In the genomic region with DNA sequence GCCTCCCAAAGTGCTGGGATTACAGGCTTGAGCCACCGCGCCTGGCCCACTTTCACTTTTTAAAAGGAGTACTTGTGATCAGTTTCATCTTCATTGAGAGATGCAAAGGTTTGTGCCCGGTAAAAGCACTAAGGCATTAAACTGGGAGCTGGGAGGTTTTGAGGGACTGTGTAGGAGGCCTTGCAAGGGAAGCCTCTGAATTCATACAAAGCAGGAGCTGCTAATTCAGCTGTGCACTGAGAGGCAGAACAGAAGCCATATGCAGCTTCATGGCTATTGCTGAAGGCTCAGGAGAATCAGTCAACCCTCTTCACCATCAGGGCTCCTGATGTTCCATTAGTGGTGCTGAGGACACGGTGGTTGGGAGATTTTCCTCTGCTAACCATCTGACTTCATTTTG, we compare ENCODE assay signal across 3 cellular contexts.
TF ChIP-seq lines count a peak whose summit lies in the region.

No MANE protein-coding gene starts in this region.

TF ChIP-seq in A549, 52 proteins besides CTCF, POLR2A, EP300 and RAD21:
- TF ChIP-seq HEYL (CRISPR knock-in tag; IDR thresholded peaks at IDR 0.05) (no peak), JUNB (IDR thresholded peaks at IDR 0.05) (no peak), KDM5A (IDR thresholded peaks at IDR 0.05) (no peak), EHF (CRISPR knock-in tag; IDR thresholded peaks at IDR 0.05) (no peak), NFE2L2 (conservative IDR thresholded peaks at IDR 0.05; ENCODE audit: low read length) (no peak)
- TF ChIP-seq, protein P1, sequence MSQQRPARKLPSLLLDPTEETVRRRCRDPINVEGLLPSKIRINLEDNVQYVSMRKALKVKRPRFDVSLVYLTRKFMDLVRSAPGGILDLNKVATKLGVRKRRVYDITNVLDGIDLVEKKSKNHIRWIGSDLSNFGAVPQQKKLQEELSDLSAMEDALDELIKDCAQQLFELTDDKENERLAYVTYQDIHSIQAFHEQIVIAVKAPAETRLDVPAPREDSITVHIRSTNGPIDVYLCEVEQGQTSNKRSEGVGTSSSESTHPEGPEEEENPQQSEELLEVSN (IDR thresholded peaks at IDR 0.05; ENCODE audit: borderline replicate concordance, low read depth) = no peak

TF ChIP-seq in GM23338, 12 proteins besides CTCF, POLR2A, EP300 and RAD21 (continues in another document):
- TF ChIP-seq STAT1 (IDR thresholded peaks at IDR 0.05; ENCODE audit: unreplicated experiment) (no peak), NANOG (IDR thresholded peaks at IDR 0.05; ENCODE audit: borderline replicate concordance) (no peak), EZH2phosphoT487 (IDR thresholded peaks at IDR 0.05; ENCODE audit: unreplicated experiment) (no peak), CREB1 (CRISPR knock-in tag; IDR thresholded peaks at IDR 0.05; ENCODE audit: low read depth) (no peak), JUNB (IDR thresholded peaks at IDR 0.05; ENCODE audit: unreplicated experiment) (no peak), EZH2 (IDR thresholded peaks at IDR 0.05; ENCODE audit: low read depth, unreplicated experiment) (no peak), ZNF331 (CRISPR knock-in tag; IDR thresholded peaks at IDR 0.05; ENCODE audit: low read depth) (no peak), POLR2AphosphoS5 (IDR thresholded peaks at IDR 0.05; ENCODE audit: low read depth) (no peak), ZNF114 (CRISPR knock-in tag; IDR thresholded peaks at IDR 0.05) (no peak)
- TF ChIP-seq, protein P2, sequence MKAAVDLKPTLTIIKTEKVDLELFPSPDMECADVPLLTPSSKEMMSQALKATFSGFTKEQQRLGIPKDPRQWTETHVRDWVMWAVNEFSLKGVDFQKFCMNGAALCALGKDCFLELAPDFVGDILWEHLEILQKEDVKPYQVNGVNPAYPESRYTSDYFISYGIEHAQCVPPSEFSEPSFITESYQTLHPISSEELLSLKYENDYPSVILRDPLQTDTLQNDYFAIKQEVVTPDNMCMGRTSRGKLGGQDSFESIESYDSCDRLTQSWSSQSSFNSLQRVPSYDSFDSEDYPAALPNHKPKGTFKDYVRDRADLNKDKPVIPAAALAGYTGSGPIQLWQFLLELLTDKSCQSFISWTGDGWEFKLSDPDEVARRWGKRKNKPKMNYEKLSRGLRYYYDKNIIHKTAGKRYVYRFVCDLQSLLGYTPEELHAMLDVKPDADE (IDR thresholded peaks at IDR 0.05) = no peak
- TF ChIP-seq, protein P3, sequence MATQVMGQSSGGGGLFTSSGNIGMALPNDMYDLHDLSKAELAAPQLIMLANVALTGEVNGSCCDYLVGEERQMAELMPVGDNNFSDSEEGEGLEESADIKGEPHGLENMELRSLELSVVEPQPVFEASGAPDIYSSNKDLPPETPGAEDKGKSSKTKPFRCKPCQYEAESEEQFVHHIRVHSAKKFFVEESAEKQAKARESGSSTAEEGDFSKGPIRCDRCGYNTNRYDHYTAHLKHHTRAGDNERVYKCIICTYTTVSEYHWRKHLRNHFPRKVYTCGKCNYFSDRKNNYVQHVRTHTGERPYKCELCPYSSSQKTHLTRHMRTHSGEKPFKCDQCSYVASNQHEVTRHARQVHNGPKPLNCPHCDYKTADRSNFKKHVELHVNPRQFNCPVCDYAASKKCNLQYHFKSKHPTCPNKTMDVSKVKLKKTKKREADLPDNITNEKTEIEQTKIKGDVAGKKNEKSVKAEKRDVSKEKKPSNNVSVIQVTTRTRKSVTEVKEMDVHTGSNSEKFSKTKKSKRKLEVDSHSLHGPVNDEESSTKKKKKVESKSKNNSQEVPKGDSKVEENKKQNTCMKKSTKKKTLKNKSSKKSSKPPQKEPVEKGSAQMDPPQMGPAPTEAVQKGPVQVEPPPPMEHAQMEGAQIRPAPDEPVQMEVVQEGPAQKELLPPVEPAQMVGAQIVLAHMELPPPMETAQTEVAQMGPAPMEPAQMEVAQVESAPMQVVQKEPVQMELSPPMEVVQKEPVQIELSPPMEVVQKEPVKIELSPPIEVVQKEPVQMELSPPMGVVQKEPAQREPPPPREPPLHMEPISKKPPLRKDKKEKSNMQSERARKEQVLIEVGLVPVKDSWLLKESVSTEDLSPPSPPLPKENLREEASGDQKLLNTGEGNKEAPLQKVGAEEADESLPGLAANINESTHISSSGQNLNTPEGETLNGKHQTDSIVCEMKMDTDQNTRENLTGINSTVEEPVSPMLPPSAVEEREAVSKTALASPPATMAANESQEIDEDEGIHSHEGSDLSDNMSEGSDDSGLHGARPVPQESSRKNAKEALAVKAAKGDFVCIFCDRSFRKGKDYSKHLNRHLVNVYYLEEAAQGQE (IDR thresholded peaks at IDR 0.05; ENCODE audit: unreplicated experiment) = no peak

TF ChIP-seq in H1, 55 proteins besides CTCF, POLR2A, EP300 and RAD21:
- TF ChIP-seq KDM4A (IDR thresholded peaks at IDR 0.05; ENCODE audit: low read depth, low read length, severe bottlenecking) (no peak), ZNF274 (IDR thresholded peaks at IDR 0.05; ENCODE audit: borderline replicate concordance, extremely low read depth, low read length) (no peak), CBX5 (IDR thresholded peaks at IDR 0.05; ENCODE audit: low read depth, low read length) (no peak), CHD2 (IDR thresholded peaks at IDR 0.05; ENCODE audit: low read length) (no peak), BACH1 (IDR thresholded peaks at IDR 0.05; ENCODE audit: low read length) (no peak), TAF7 (optimal IDR thresholded peaks at IDR 0.05; ENCODE audit: borderline replicate concordance, low read depth, low read length) (no peak), CHD1 (IDR thresholded peaks at IDR 0.05; ENCODE audit: low read depth, low read length) (no peak), POLR2AphosphoS5 (IDR thresholded peaks at IDR 0.05; ENCODE audit: low read depth, low read length) (no peak), CTBP2 (IDR thresholded peaks at IDR 0.05; ENCODE audit: borderline replicate concordance, insufficient read depth, insufficient read length, low read length) (no peak), RBBP5 (IDR thresholded peaks at IDR 0.05; ENCODE audit: borderline replicate concordance, low read depth, low read length) (no peak), FOSL1 (IDR thresholded peaks at IDR 0.05; ENCODE audit: insufficient read depth, low read depth, low read length) (no peak), SP2 (IDR thresholded peaks at IDR 0.05; ENCODE audit: low read length) (no peak), RXRA (IDR thresholded peaks at IDR 0.05; ENCODE audit: insufficient read depth, low read depth, low read length) (no peak), TEAD4 (IDR thresholded peaks at IDR 0.05; ENCODE audit: low read depth, low read length) (no peak), EGR1 (IDR thresholded peaks at IDR 0.05; ENCODE audit: borderline replicate concordance, low read depth, low read length) (no peak), CBX8 (IDR thresholded peaks at IDR 0.05; ENCODE audit: borderline replicate concordance, low read depth, low read length) (no peak), MAFK (IDR thresholded peaks at IDR 0.05; ENCODE audit: low read depth, low read length) (no peak)
- TF ChIP-seq, protein P4, sequence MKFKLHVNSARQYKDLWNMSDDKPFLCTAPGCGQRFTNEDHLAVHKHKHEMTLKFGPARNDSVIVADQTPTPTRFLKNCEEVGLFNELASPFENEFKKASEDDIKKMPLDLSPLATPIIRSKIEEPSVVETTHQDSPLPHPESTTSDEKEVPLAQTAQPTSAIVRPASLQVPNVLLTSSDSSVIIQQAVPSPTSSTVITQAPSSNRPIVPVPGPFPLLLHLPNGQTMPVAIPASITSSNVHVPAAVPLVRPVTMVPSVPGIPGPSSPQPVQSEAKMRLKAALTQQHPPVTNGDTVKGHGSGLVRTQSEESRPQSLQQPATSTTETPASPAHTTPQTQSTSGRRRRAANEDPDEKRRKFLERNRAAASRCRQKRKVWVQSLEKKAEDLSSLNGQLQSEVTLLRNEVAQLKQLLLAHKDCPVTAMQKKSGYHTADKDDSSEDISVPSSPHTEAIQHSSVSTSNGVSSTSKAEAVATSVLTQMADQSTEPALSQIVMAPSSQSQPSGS (IDR thresholded peaks at IDR 0.05; ENCODE audit: low read length) = no peak
- TF ChIP-seq, protein P1 (IDR thresholded peaks at IDR 0.05) = no peak
- TF ChIP-seq, protein P5, sequence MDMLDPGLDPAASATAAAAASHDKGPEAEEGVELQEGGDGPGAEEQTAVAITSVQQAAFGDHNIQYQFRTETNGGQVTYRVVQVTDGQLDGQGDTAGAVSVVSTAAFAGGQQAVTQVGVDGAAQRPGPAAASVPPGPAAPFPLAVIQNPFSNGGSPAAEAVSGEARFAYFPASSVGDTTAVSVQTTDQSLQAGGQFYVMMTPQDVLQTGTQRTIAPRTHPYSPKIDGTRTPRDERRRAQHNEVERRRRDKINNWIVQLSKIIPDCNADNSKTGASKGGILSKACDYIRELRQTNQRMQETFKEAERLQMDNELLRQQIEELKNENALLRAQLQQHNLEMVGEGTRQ (IDR thresholded peaks at IDR 0.05; ENCODE audit: low read length) = no peak
